In genomic region chr11:108466405-108466804, GRCh38 we compare ENCODE assay signal across 8 cellular contexts. TPM values are rescaled to one million over a fixed set of nuclear protein-coding genes. Genes with fewer than 3 reads are reported as not detected.
DNase-seq lines count a peak whose midpoint lies in the region; ATAC-seq and TF ChIP-seq lines count a peak whose summit lies in the region.

No MANE protein-coding gene starts in this region.

- H3K4me1 ChIP-seq in OCI-LY1 (ENCODE audit: insufficient read depth, low read length, severe bottlenecking) (peaks cover 18% of the 10 kb centered on the region), endocrine pancreas (ENCODE audit: control insufficient read depth, insufficient read depth, low read length) (no peaks in the 10 kb centered on the region), neuronal stem cell (ENCODE audit: control insufficient read depth in 2 of 2, insufficient read depth in 1 of 2, low read depth in 1 of 2, low read length in 2 of 2) (no peaks in the 10 kb centered on the region)

- H3K27ac ChIP-seq in OCI-LY1 (ENCODE audit: low read depth, low read length, poor library complexity, severe bottlenecking) (no peak overlapping the region), neuronal stem cell (replicated peaks; ENCODE audit: low read length) (no peak overlapping the region)

- H3F3A ChIP-seq in OCI-LY1 (ENCODE audit: insufficient read depth, low read length), result no peaks in the 10 kb centered on the region

- H2BK120ac ChIP-seq in neuronal stem cell (ENCODE audit: low read depth, low read length), result no peak overlapping the region

- H2BK15ac ChIP-seq in neuronal stem cell (ENCODE audit: low read length), result no peak overlapping the region

- H4K8ac ChIP-seq in neuronal stem cell (ENCODE audit: low read depth, low read length), result no peak overlapping the region

- no peaks in the 10 kb centered on the region for H3K79me1 ChIP-seq in neuronal stem cell (ENCODE audit: low read depth, low read length)

- no peaks in the 10 kb centered on the region for H3K79me2 ChIP-seq in OCI-LY1 (ENCODE audit: insufficient read depth, low read length)

- H3K4ac ChIP-seq in neuronal stem cell (ENCODE audit: low read length), result no peak overlapping the region

- no CpG with 5 or more reads among the region's 7 CpGs for WGBS in neuronal stem cell (ENCODE audit: extremely low coverage in 2 of 2, insufficient read length in 2 of 2, insufficient replicate concordance in 1 of 2), 2 donors

- H3K23ac ChIP-seq in neuronal stem cell (ENCODE audit: low read depth, low read length, poor library complexity), result no peak overlapping the region

- H3K36me3 ChIP-seq in OCI-LY1 (ENCODE audit: insufficient read depth, low read length) (no peaks in the 10 kb centered on the region), endocrine pancreas (ENCODE audit: control insufficient read depth, insufficient read depth, low read length) (no peaks in the 10 kb centered on the region), neuronal stem cell (replicated peaks in 1 of 2; ENCODE audit: control insufficient read depth in 2 of 2, insufficient read depth in 2 of 2, low read length in 2 of 2) (no peaks in the 10 kb centered on the region)

- H4K20me1 ChIP-seq in OCI-LY1 (ENCODE audit: insufficient read depth, low read length), result no peaks in the 10 kb centered on the region

- DNase-seq in CD1c-positive myeloid dendritic cell (ENCODE audit: extremely low spot score), result peak; percentile 18
- DNase-seq in neuronal stem cell (ENCODE audit: low spot score), result no peak
- DNase-seq in nucleus accumbens (lab: John Stamatoyannopoulos, UW), result no peak
- no peak for DNase-seq in NCI-H2107 (lab: John Stamatoyannopoulos, UW)

- no peak overlapping the region for H2BK5ac ChIP-seq in neuronal stem cell (ENCODE audit: low read length)

- H3K4me3 ChIP-seq in OCI-LY1 (ENCODE audit: low read depth, low read length, poor library complexity, severe bottlenecking) (peak overlapping the region; percentile 92), endocrine pancreas (ENCODE audit: control insufficient read depth, insufficient read depth, low read length) (peak overlapping the region; percentile 99), neuronal stem cell (ENCODE audit: low read length in 2 of 2) (peak overlapping the region in 1 of 2 donors; percentile 64)

- H2BK12ac ChIP-seq in neuronal stem cell (ENCODE audit: low read length), result no peak overlapping the region

- H3K9me3 ChIP-seq in OCI-LY1 (ENCODE audit: low read length) (no peaks in the 10 kb centered on the region), endocrine pancreas (ENCODE audit: control insufficient read depth, low read length) (no peaks in the 10 kb centered on the region), neuronal stem cell (replicated peaks in 1 of 2; ENCODE audit: control insufficient read depth in 2 of 2, insufficient read depth in 1 of 2, low read depth in 1 of 2, low read length in 2 of 2) (no peaks in the 10 kb centered on the region)

- no peaks in the 10 kb centered on the region for H3K9me2 ChIP-seq in OCI-LY1 (ENCODE audit: low read depth, low read length)

- H3K4me2 ChIP-seq in OCI-LY1 (ENCODE audit: low read length), result peak overlapping the region; percentile 85
- H3K4me2 ChIP-seq in neuronal stem cell (ENCODE audit: insufficient read depth, low read length, poor library complexity, severe bottlenecking), result peak overlapping the region; percentile 61

- H2AFZ ChIP-seq in OCI-LY1 (ENCODE audit: low read length) (peak overlapping the region; percentile 4; the same call in 1 of the 2 replicates), neuronal stem cell (ENCODE audit: low read length) (peak overlapping the region; percentile 85)

- no peak overlapping the region for H3K18ac ChIP-seq in neuronal stem cell (ENCODE audit: low read length)

- no peak overlapping the region for H2AK5ac ChIP-seq in neuronal stem cell (ENCODE audit: low read depth, low read length)

- no peak for ATAC-seq in HG03439 (IDR thresholded peaks at IDR 0.05; ENCODE audit: unreplicated experiment)
- no peak for ATAC-seq in GM18870 (IDR thresholded peaks at IDR 0.05; ENCODE audit: unreplicated experiment)

- no peak overlapping the region for H4K91ac ChIP-seq in neuronal stem cell (ENCODE audit: low read depth, low read length, poor library complexity)

- H3K9ac ChIP-seq in OCI-LY1 (ENCODE audit: low read length) (peak overlapping the region; percentile 89), endocrine pancreas (ENCODE audit: control insufficient read depth, insufficient read depth, low read length) (peak overlapping the region; percentile 100), neuronal stem cell (ENCODE audit: low read depth, low read length, poor library complexity) (no peak overlapping the region)

- no peak overlapping the region for H3K14ac ChIP-seq in neuronal stem cell (ENCODE audit: low read length)

- H3K27me3 ChIP-seq in OCI-LY1 (ENCODE audit: insufficient read depth, low read length) (no peaks in the 10 kb centered on the region), endocrine pancreas (ENCODE audit: control insufficient read depth, insufficient read depth, low read length) (no peaks in the 10 kb centered on the region), neuronal stem cell (ENCODE audit: control insufficient read depth in 3 of 3, insufficient read depth in 3 of 3, low read depth in 1 of 3, low read length in 3 of 3) (no peaks in the 10 kb centered on the region)

- TF ChIP-seq CTCF in OCI-LY1 (IDR thresholded peaks at IDR 0.05; ENCODE audit: low read length), result no peak

RNA-seq across cellular contexts. Expression of gene C11orf65, which starts 0.9 kb away (rescaled TPM):
- 2.4 TPM for polyA plus RNA-seq in neuronal stem cell (2013, experiment 1 of 2)
- 2.4 TPM for polyA plus RNA-seq in neuronal stem cell (2013, experiment 2 of 2)

RNA-seq across cellular contexts. Expression of gene POGLUT3, which starts 31.8 kb away (rescaled TPM):
- polyA plus RNA-seq in neuronal stem cell (2013, experiment 1 of 2), result 25.5 TPM
- 25.9 TPM for polyA plus RNA-seq in neuronal stem cell (2013, experiment 2 of 2)
